In genomic region chr2:11152591-11152990, GRCh38 we compare ENCODE assay signal across 1 cellular context.
A peak's percentile ranks its signal among the peaks of the same experiment; 100 is the strongest.
TF ChIP-seq lines count a peak whose summit lies in the region.

No MANE protein-coding gene starts in this region.

TF ChIP-seq in H1, 55 proteins besides CTCF, POLR2A, EP300 and RAD21:
- TF ChIP-seq CTBP2 (IDR thresholded peaks at IDR 0.05; ENCODE audit: borderline replicate concordance, insufficient read depth, insufficient read length, low read length) (no peak), POLR2AphosphoS5 (IDR thresholded peaks at IDR 0.05; ENCODE audit: low read depth, low read length) (peak; percentile 61; the same call in 1 of the 2 replicates)
